7 cellular contexts compared by ENCODE assay signal in genomic region chr7:16644987-16645592, GRCh38. TPM values are rescaled to one million over a fixed set of nuclear protein-coding genes. Genes with fewer than 3 reads are reported as not detected.
DNase-seq lines count a peak whose midpoint lies in the region; ATAC-seq and TF ChIP-seq lines count a peak whose summit lies in the region.

No MANE protein-coding gene starts in this region.

- H3K9me3 ChIP-seq in osteoblast (ENCODE audit: low read depth, low read length), result no peaks in the 10 kb centered on the region

- peaks cover 89% of the 10 kb centered on the region for H3K79me2 ChIP-seq in osteoblast (ENCODE audit: insufficient read depth, low read length)

- ATAC-seq in GM18867 (IDR thresholded peaks at IDR 0.05; ENCODE audit: unreplicated experiment) (peak; percentile 5), HG03432 (IDR thresholded peaks at IDR 0.05; ENCODE audit: unreplicated experiment) (peak; percentile 10)

- peak overlapping the region; percentile 92 for H2AFZ ChIP-seq in osteoblast (ENCODE audit: low read length)

- H4K20me1 ChIP-seq in osteoblast (ENCODE audit: insufficient read depth, low read length), result peaks cover 13% of the 10 kb centered on the region

- in situ Hi-C loops in GM13977 (cut with MboI; ENCODE audit: low pct_unique_long_range_greater_than_20kb, low sequenced_read_pairs, unreplicated experiment), result no loop called here

- peak overlapping the region; percentile 90 for H3K4me2 ChIP-seq in osteoblast (ENCODE audit: insufficient read depth, low read length)

- H3K36me3 ChIP-seq in osteoblast (ENCODE audit: insufficient read depth, low read length), result no peaks in the 10 kb centered on the region

- H3K27me3 ChIP-seq in osteoblast (ENCODE audit: insufficient read depth, low read length), result no peaks in the 10 kb centered on the region

- peaks cover 36% of the 10 kb centered on the region for H3K4me1 ChIP-seq in osteoblast (ENCODE audit: insufficient read depth, low read length)

- DNase-seq in activated CD4-positive, alpha-beta T cell treated with anti-CD3 and anti-CD28 coated beads for 4 hours, result peak; percentile 3 to 4
- DNase-seq in fibroblast of villous mesenchyme (ENCODE audit: low read depth) (peak; percentile 38), osteoblast (ENCODE audit: insufficient read length, low spot score, missing footprints) (peak; percentile 45), NCI-H1694 treated with DMSO at 0.1 percent for 48 hours (lab: John Stamatoyannopoulos, UW) (no peak), GM13977 (ENCODE audit: low spot score) (no peak)

- H3K4me3 ChIP-seq in fibroblast of villous mesenchyme (ENCODE audit: low read depth, low read length) (peak overlapping the region; percentile 91), osteoblast (ENCODE audit: insufficient read depth, low read length) (peak overlapping the region; percentile 91)

- H3K27ac ChIP-seq in osteoblast (ENCODE audit: low read depth, low read length), result peak overlapping the region; percentile 96

- no peak for TF ChIP-seq CTCF in fibroblast of villous mesenchyme (IDR thresholded peaks at IDR 0.05; ENCODE audit: insufficient read depth, low read depth, low read length)
- TF ChIP-seq CTCF in osteoblast (IDR thresholded peaks at IDR 0.05; ENCODE audit: extremely low read depth, low read depth, low read length), result no peak
- TF ChIP-seq CTCF in GM13977 (IDR thresholded peaks at IDR 0.05; ENCODE audit: extremely low read depth, insufficient read depth, missing control alignments), result no peak

RNA-seq across cellular contexts. Expression of gene ANKMY2, which starts 0.5 kb away (rescaled TPM):
- total RNA-seq in fibroblast of villous mesenchyme (23.2 and 28.5 TPM in 2 replicates), osteoblast (26.8 and 28.0 TPM in 2 replicates)

RNA-seq across cellular contexts. Expression of gene BZW2, which starts 0.9 kb away (rescaled TPM):
- total RNA-seq in fibroblast of villous mesenchyme (48.0 and 53.5 TPM in 2 replicates), osteoblast (45.4 and 52.8 TPM in 2 replicates)

Comparison
In these comparisons a context has a peak if more than half of its experiments do, and no peak if none do; other contexts are left out.
1. DNase-seq: peak in activated CD4-positive, alpha-beta T cell treated with anti-CD3 and anti-CD28 coated beads for 4 hours (2 of 2), fibroblast of villous mesenchyme (single experiment) and osteoblast (single experiment); none in NCI-H1694 treated with DMSO at 0.1 percent for 48 hours (single experiment) and GM13977 (single experiment).